In genomic region chr17:78392295-78392694, GRCh38 we compare ENCODE assay signal across 1 cellular context.
A peak's percentile ranks its signal among the peaks of the same experiment; 100 is the strongest.
TF ChIP-seq lines count a peak whose summit lies in the region.

No MANE protein-coding gene starts in this region.

TF ChIP-seq in Ishikawa, 13 proteins besides CTCF, POLR2A, EP300 and RAD21:
- TF ChIP-seq TEAD4 (IDR thresholded peaks at IDR 0.05) (peak; percentile 70), EGR1 (IDR thresholded peaks at IDR 0.05) (no peak), FOXM1 (IDR thresholded peaks at IDR 0.05; ENCODE audit: borderline replicate concordance, low read depth) (no peak), MAX (IDR thresholded peaks at IDR 0.05) (no peak), USF1 (IDR thresholded peaks at IDR 0.05) (no peak), NFIC (IDR thresholded peaks at IDR 0.05) (peak; percentile 24; the same call in 1 of the 2 replicates), TAF1 (IDR thresholded peaks at IDR 0.05; ENCODE audit: low read depth) (no peak), CEBPB (IDR thresholded peaks at IDR 0.05) (no peak)
